29 cellular contexts compared by ENCODE assay signal in the genomic region with DNA sequence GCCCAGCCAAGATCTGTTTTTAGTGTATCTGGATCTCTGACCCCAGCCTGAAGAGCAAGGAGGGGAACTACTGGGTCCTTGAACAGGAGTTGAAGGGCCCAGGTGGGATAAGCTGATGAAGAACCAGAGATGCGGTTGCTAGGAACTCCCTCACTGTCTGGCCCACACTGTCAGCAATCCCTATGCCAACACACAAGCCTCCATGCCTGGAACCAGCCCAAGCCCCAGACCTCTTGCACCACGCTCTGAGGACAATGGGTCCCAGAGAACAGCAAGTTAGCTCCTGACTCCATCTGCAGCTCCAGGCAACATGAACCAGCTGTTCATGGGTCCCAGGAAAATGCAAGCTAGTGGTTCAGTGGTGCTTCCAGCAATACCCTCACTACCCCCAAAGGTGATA. TPM values are rescaled to one million over a fixed set of nuclear protein-coding genes. Genes with fewer than 3 reads are reported as not detected.
"Had no signal": no experiment of that assay in that cellular context is flagged by ENCODE, and none has a peak within 500 bp of the region (broad histone marks: within the 10 kb centered on the region; RNA-seq: fewer than 3 reads in every experiment).

No MANE protein-coding gene starts in this region.

- FAIRE-seq: frontal cortex, islet of Langerhans had no signal

- H3K4me3 ChIP-seq: dorsolateral prefrontal cortex, heart left ventricle, spleen, tibial artery, upper lobe of left lung, vagina had no signal

- ATAC-seq: heart left ventricle; left lobe of liver; naive thymus-derived CD4-positive, alpha-beta T cell; sciatic nerve; stimulated activated memory B cell treated with anti-CD40 and anti-IgM and Interleukin-4, amounts not matched to agents 10 μg/mL and 1 μg/mL and 100 μg/mL, for 72 hours had no signal

- DNase-seq: dorsolateral prefrontal cortex; effector CD8-positive, alpha-beta T cell; heart left ventricle; hippocampal formation; mammary epithelial cell; naive thymus-derived CD4-positive, alpha-beta T cell; nephron progenitor cell; posterior cingulate gyrus; spleen; stimulated activated CD4-positive, alpha-beta T cell treated with anti-CD3 and anti-CD28 coated beads, Interleukin-15, amount 100 ng/mL, for 24 hours; stimulated activated CD4-positive, alpha-beta T cell treated with anti-CD3 and anti-CD28 coated beads, Interleukin-1b, Interleukin-23, amount 100 ng/mL, for 48 hours; stimulated activated CD4-positive, alpha-beta T cell treated with anti-CD3 and anti-CD28 coated beads, Interleukin-4, amount 100 ng/mL, for 24 hours; tibial artery; upper lobe of left lung had no signal

RNA-seq across cellular contexts. Expression of a gene that starts 2.4 kb away (rescaled TPM):
- total RNA-seq: glomerular endothelial cell; left lobe of liver; lower leg skin; mammary epithelial cell; mesenteric fat pad; mononuclear cell; naive thymus-derived CD4-positive, alpha-beta T cell; pulmonary artery endothelial cell; sciatic nerve; skeletal muscle tissue; spleen; upper lobe of left lung; vagina had no signal
- polyA plus RNA-seq: esophagus; heart left ventricle; mammary epithelial cell; naive thymus-derived CD4-positive, alpha-beta T cell; spleen had no signal

RNA-seq across cellular contexts. Expression of a gene that starts 12.3 kb away (rescaled TPM):
- total RNA-seq: glomerular endothelial cell, left lobe of liver, mononuclear cell, sciatic nerve, skeletal muscle tissue had no signal
- polyA plus RNA-seq: naive thymus-derived CD4-positive, alpha-beta T cell had no signal

RNA-seq across cellular contexts. Expression of a gene that starts 23.2 kb away (rescaled TPM):
- total RNA-seq: frontal cortex; glomerular endothelial cell; heart left ventricle; lower leg skin; mammary epithelial cell; mesenteric fat pad; mononuclear cell; naive thymus-derived CD4-positive, alpha-beta T cell; osteocyte; pulmonary artery endothelial cell; sciatic nerve; skeletal muscle tissue; spleen; temporal lobe; upper lobe of left lung; vagina had no signal
- polyA plus RNA-seq: esophagus; heart left ventricle; mammary epithelial cell; naive thymus-derived CD4-positive, alpha-beta T cell; spleen had no signal
